In the genomic region with DNA sequence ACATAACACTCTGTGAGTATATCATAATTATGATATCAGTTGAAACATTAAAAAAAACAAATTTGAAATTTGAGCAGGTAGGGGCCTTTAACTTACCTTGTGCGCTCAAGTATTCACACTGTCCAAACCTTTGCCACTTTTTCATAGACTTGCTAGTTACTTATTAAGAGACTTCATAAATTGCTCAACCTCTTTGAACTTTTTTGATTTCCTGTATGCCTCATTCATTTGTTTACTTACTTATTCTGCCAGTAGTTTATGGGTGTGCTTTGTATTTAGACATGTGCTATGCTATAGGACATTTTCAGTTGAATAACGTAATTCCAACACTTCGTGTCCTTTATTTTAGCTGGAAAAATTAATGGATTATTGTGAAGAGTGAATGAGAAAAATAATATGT, we compare ENCODE assay signal across 15 cellular contexts.
"Had no signal": no experiment of that assay in that cellular context is flagged by ENCODE, and none has a peak within 500 bp of the region (broad histone marks: within the 10 kb centered on the region; RNA-seq: fewer than 3 reads in every experiment).

No MANE protein-coding gene starts in this region.

- H3K4me3 ChIP-seq: esophagus squamous epithelium, right atrium auricular region, skin epidermis, tibial artery, uterus had no signal

- H3K4me1 ChIP-seq: esophagus squamous epithelium, right atrium auricular region, tibial artery, uterus had no signal

- DNase-seq: activated CD4-positive, alpha-beta T cell treated with anti-CD3 and anti-CD28 coated beads, Interleukin-2, amount 10 ng/mL, durations not matched to agents 7 days and 5 days; activated naive CD8-positive, alpha-beta T cell treated with anti-CD3 and anti-CD28 coated beads for 36 hours; amygdala; cortex of kidney; effector CD4-positive, alpha-beta T cell; esophagus squamous epithelium; hypothalamus; naive B cell; stimulated activated CD4-positive, alpha-beta T cell treated with anti-CD3 and anti-CD28 coated beads, Interleukin-4, amount 100 ng/mL, for 24 hours; stimulated activated naive CD4-positive, alpha-beta T cell; tibial artery; uterus had no signal

- H3K9me3 ChIP-seq: esophagus squamous epithelium, neutrophil, right atrium auricular region, tibial artery, uterus had no signal

- H3K36me3 ChIP-seq: esophagus squamous epithelium, neutrophil, right atrium auricular region, tibial artery, uterus had no signal

- H3K27me3 ChIP-seq: esophagus squamous epithelium, neutrophil, right atrium auricular region, tibial artery, uterus had no signal

- H3K27ac ChIP-seq: esophagus squamous epithelium, neutrophil, right atrium auricular region, skin epidermis, tibial artery, uterus had no signal
